In the genomic region with DNA sequence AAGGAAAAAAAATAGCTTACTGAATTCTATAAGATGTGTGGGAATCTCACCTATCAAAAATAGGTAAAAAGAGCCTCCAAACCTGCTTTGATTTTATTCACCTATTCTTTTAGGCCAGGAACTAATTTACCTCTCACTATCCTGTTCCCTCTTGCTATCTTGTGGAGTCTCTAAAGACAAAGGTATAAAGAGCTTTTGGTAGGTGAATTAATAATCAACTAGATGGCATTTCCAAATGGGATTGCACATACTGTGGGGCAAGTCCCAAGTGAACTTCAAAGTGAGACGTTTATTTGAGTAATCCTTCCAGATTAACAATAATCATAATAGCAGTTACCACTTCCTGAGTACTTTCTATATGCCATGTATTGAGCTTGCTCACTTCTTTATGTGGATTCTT, we compare ENCODE assay signal across 18 cellular contexts. TPM values are rescaled to one million over a fixed set of nuclear protein-coding genes. Genes with fewer than 3 reads are reported as not detected.
DNase-seq lines count a peak whose midpoint lies in the region; ATAC-seq and TF ChIP-seq lines count a peak whose summit lies in the region.
"Had no signal": no experiment of that assay in that cellular context is flagged by ENCODE, and none has a peak within 500 bp of the region (broad histone marks: within the 10 kb centered on the region; RNA-seq: fewer than 3 reads in every experiment).

No MANE protein-coding gene starts in this region.

- peaks cover 8 to 50% (median 43%) of the 10 kb centered on the region in 11 experiments for H3K36me3 ChIP-seq in BLaER1 treated with 17β-estradiol and CSF1 and Interleukin-3, amounts not matched to agents 10 nM and 100 nM
- H3K36me3 ChIP-seq in DND-41 (ENCODE audit: insufficient read depth, low read length): peaks cover 9% of the 10 kb centered on the region; the same call in 1 of the 2 replicates

- peak overlapping the region; percentile 96 for H3K4me3 Mint-ChIP-seq in central memory CD8-positive, alpha-beta T cell
- peak overlapping the region; percentile 72 for H3K4me3 Mint-ChIP-seq in natural killer cell treated with Interleukin-12 subunit alpha and Interleukin-12 subunit beta and Interleukin-15 and Interleukin-18, amount 100 ng/mL, for 72 hours

- DNase-seq in DND-41 (no peak), amygdala (lab: John Stamatoyannopoulos, UW) (no peak), NCI-H2227 (lab: John Stamatoyannopoulos, UW; ENCODE audit: unreplicated experiment) (no peak), HUDEP-2 (lab: John Stamatoyannopoulos, UW; ENCODE audit: unreplicated experiment in 76 of 76) (no peak)
- no peak for DNase-seq in central memory CD8-positive, alpha-beta T cell (ENCODE audit: low spot score in 2 of 2)
- DNase-seq in natural killer cell treated with Interleukin-12 subunit alpha and Interleukin-12 subunit beta and Interleukin-15 and Interleukin-18, amount 100 ng/mL, for 72 hours (ENCODE audit: low spot score): no peak
- DNase-seq: activated gamma-delta T cell treated with Interleukin-2 at 50 U/mL for 16 hours; Calu3; hypothalamus; kidney; NCI-H1105; NCI-H526; SIG-M5; stimulated activated CD4-positive, alpha-beta T cell treated with anti-CD3 and anti-CD28 coated beads, Interleukin-2, amount 100 ng/mL, for 24 hours; upper lobe of right lung had no signal

- ATAC-seq in DND-41 (ENCODE audit: insufficient read depth, low read depth): no peak
- ATAC-seq in central memory CD8-positive, alpha-beta T cell (replicated peaks; ENCODE audit: extremely low read depth, poor library complexity, severe bottlenecking): no peak
- no peak for ATAC-seq in natural killer cell treated with Interleukin-12 subunit alpha and Interleukin-12 subunit beta and Interleukin-15 and Interleukin-18, amount 100 ng/mL, for 72 hours
- ATAC-seq: upper lobe of right lung, WTC11 had no signal

- peak overlapping the region; percentile 76 to 95 (median 90); a peak in 21 of 22 replicates for H3K4me2 ChIP-seq in BLaER1 treated with 17β-estradiol and CSF1 and Interleukin-3, amounts not matched to agents 10 nM and 100 nM
- H3K4me2 ChIP-seq in DND-41 (ENCODE audit: insufficient read depth, low read length): peak overlapping the region; percentile 89; the same call in 1 of the 2 replicates

- H3K9me3 ChIP-seq in BLaER1 treated with 17β-estradiol and CSF1 and Interleukin-3, amounts not matched to agents 10 nM and 100 nM (replicated peaks in 1 of 11): peaks cover 0 to 20% (median 1%) of the 10 kb centered on the region in 11 experiments; a peak in 8 of 22 replicates
- no peaks in the 10 kb centered on the region for H3K9me3 ChIP-seq in DND-41 (ENCODE audit: insufficient read depth, low read length, severe bottlenecking)
- H3K9me3 ChIP-seq: upper lobe of right lung had no signal

- peak overlapping the region in 2 of 10 experiments; percentile 77 to 78; a peak in 2 of 20 replicates for H3K4me3 ChIP-seq in BLaER1 treated with 17β-estradiol and CSF1 and Interleukin-3, amounts not matched to agents 10 nM and 100 nM
- no peak overlapping the region for H3K4me3 ChIP-seq in DND-41 (ENCODE audit: low read depth in 1 of 2, low read length in 2 of 2)

- H3K4me1 ChIP-seq in BLaER1 treated with 17β-estradiol and CSF1 and Interleukin-3, amounts not matched to agents 10 nM and 100 nM: peaks cover 26 to 41% (median 35%) of the 10 kb centered on the region in 10 experiments
- H3K4me1 ChIP-seq in DND-41 (ENCODE audit: insufficient read depth, low read length): peaks cover 28% of the 10 kb centered on the region

- H3K27ac Mint-ChIP-seq in central memory CD8-positive, alpha-beta T cell (ENCODE audit: low read depth): peak overlapping the region; percentile 66
- H3K27ac Mint-ChIP-seq in natural killer cell treated with Interleukin-12 subunit alpha and Interleukin-12 subunit beta and Interleukin-15 and Interleukin-18, amount 100 ng/mL, for 72 hours: peak overlapping the region; percentile 53 to 93
- H3K27ac Mint-ChIP-seq: WTC11 had no signal

- no peaks in the 10 kb centered on the region for H3K27me3 ChIP-seq in BLaER1 treated with 17β-estradiol and CSF1 and Interleukin-3, amounts not matched to agents 10 nM and 100 nM
- no peaks in the 10 kb centered on the region for H3K27me3 ChIP-seq in DND-41 (ENCODE audit: insufficient read depth, low read length, poor library complexity)
- H3K27me3 ChIP-seq: upper lobe of right lung had no signal

- no peak overlapping the region for H2AFZ ChIP-seq in DND-41 (ENCODE audit: low read depth, low read length)

- H3K9ac ChIP-seq in BLaER1 treated with 17β-estradiol and CSF1 and Interleukin-3, amounts not matched to agents 10 nM and 100 nM: no peak overlapping the region; a peak in 1 of 22 replicates
- H3K9ac ChIP-seq in DND-41 (ENCODE audit: low read depth, low read length): no peak overlapping the region
- H3K9ac ChIP-seq: KMS-11 had no signal

- H4K20me1 ChIP-seq in BLaER1 treated with 17β-estradiol and CSF1 and Interleukin-3, amounts not matched to agents 10 nM and 100 nM: peaks cover 0 to 27% (median 6%) of the 10 kb centered on the region in 11 experiments; a peak in 7 of 22 replicates
- peaks cover 4% of the 10 kb centered on the region; the same call in 1 of the 2 replicates for H4K20me1 ChIP-seq in DND-41 (ENCODE audit: insufficient read depth, low read length)

- peaks cover 35% of the 10 kb centered on the region for H3K36me3 Mint-ChIP-seq in central memory CD8-positive, alpha-beta T cell (ENCODE audit: insufficient read depth)
- no peaks in the 10 kb centered on the region for H3K36me3 Mint-ChIP-seq in natural killer cell treated with Interleukin-12 subunit alpha and Interleukin-12 subunit beta and Interleukin-15 and Interleukin-18, amount 100 ng/mL, for 72 hours

- H3K27ac ChIP-seq in BLaER1 treated with 17β-estradiol and CSF1 and Interleukin-3, amounts not matched to agents 10 nM and 100 nM: no peak overlapping the region
- no peak overlapping the region for H3K27ac ChIP-seq in DND-41 (ENCODE audit: low read length)
- H3K27ac ChIP-seq: KMS-11, upper lobe of right lung had no signal

- H3K4me1 Mint-ChIP-seq in central memory CD8-positive, alpha-beta T cell: peaks cover 37% of the 10 kb centered on the region
- peaks cover 32 to 35% of the 10 kb centered on the region in 2 donors for H3K4me1 Mint-ChIP-seq in natural killer cell treated with Interleukin-12 subunit alpha and Interleukin-12 subunit beta and Interleukin-15 and Interleukin-18, amount 100 ng/mL, for 72 hours (ENCODE audit: low read depth in 2 of 2)

- peaks cover 4% of the 10 kb centered on the region; the same call in 1 of the 2 replicates for H3K79me2 ChIP-seq in DND-41 (ENCODE audit: insufficient read depth, low read length)

- no peak for TF ChIP-seq CTCF in DND-41 (IDR thresholded peaks at IDR 0.05; ENCODE audit: borderline replicate concordance, extremely low read depth, low read length, poor library complexity, severe bottlenecking)

- no peaks in the 10 kb centered on the region for H3K27me3 Mint-ChIP-seq in central memory CD8-positive, alpha-beta T cell
- no peaks in the 10 kb centered on the region for H3K27me3 Mint-ChIP-seq in natural killer cell treated with Interleukin-12 subunit alpha and Interleukin-12 subunit beta and Interleukin-15 and Interleukin-18, amount 100 ng/mL, for 72 hours

- H3K9me3 Mint-ChIP-seq in central memory CD8-positive, alpha-beta T cell: no peaks in the 10 kb centered on the region
- H3K9me3 Mint-ChIP-seq in natural killer cell treated with Interleukin-12 subunit alpha and Interleukin-12 subunit beta and Interleukin-15 and Interleukin-18, amount 100 ng/mL, for 72 hours: no peaks in the 10 kb centered on the region
- H3K9me3 Mint-ChIP-seq: WTC11 had no signal

RNA-seq across cellular contexts. Expression of a gene that starts 2.8 kb away (rescaled TPM):
- total RNA-seq in natural killer cell treated with Interleukin-12 subunit alpha and Interleukin-12 subunit beta and Interleukin-15 and Interleukin-18, amount 100 ng/mL, for 72 hours: 1 to 10 TPM; 3.3 to 7.1 TPM
